In genomic region chr22:40332319-40332781, GRCh38 we compare ENCODE assay signal across 11 cellular contexts. TPM values are rescaled to one million over a fixed set of nuclear protein-coding genes. Genes with fewer than 3 reads are reported as not detected.
DNase-seq lines count a peak whose midpoint lies in the region; ATAC-seq and TF ChIP-seq lines count a peak whose summit lies in the region.
"Had no signal": no experiment of that assay in that cellular context is flagged by ENCODE, and none has a peak within 500 bp of the region (broad histone marks: within the 10 kb centered on the region; RNA-seq: fewer than 3 reads in every experiment).

No MANE protein-coding gene starts in this region.

- WGBS in smooth muscle cell (ENCODE audit: low lambda C conversion rate) = 37% methylated on average over 9 of the region's 9 CpGs

- H3K27me3 ChIP-seq in fibroblast of lung (ENCODE audit: control insufficient read depth, insufficient read depth, low read length) (no peaks in the 10 kb centered on the region), smooth muscle cell (ENCODE audit: low read depth) (no peaks in the 10 kb centered on the region)

- TF ChIP-seq CTCF in fibroblast of lung (conservative IDR thresholded peaks at IDR 0.05 in 1 of 2, IDR thresholded peaks at IDR 0.05 in 1 of 2; ENCODE audit: low read depth in 1 of 2, low read length in 2 of 2) (no peak), smooth muscle cell (IDR thresholded peaks at IDR 0.05; ENCODE audit: borderline replicate concordance, insufficient read depth, poor library complexity, severe bottlenecking) (no peak), GM13977 (IDR thresholded peaks at IDR 0.05; ENCODE audit: extremely low read depth, insufficient read depth, missing control alignments) (no peak)

- intact Hi-C loops in activated CD4-positive, alpha-beta T cell treated with anti-CD3 and anti-CD28 coated beads for 36 hours (cut with DNase I, micrococcal nuclease) = loop anchor here (2.0 to 5.0 kb wide), 2 partner anchors 56 to 155 kb away; partner anchors contain the start of gene TNRC6B (in 1 of the 2)

- H3K36me3 ChIP-seq in fibroblast of lung (ENCODE audit: control insufficient read depth, insufficient read depth, low read length) (peaks cover 3% of the 10 kb centered on the region), smooth muscle cell (ENCODE audit: low read depth) (no peaks in the 10 kb centered on the region)

- no peaks in the 10 kb centered on the region for H3K9me3 ChIP-seq in fibroblast of lung (ENCODE audit: control insufficient read depth, insufficient read depth, low read depth, low read length)
- no peaks in the 10 kb centered on the region for H3K9me3 ChIP-seq in smooth muscle cell (replicated peaks; ENCODE audit: low read depth)
- H3K9me3 ChIP-seq: lower lobe of right lung had no signal

- H3K4me1 Mint-ChIP-seq in activated CD4-positive, alpha-beta T cell treated with anti-CD3 and anti-CD28 coated beads for 36 hours = peaks cover 90% of the 10 kb centered on the region

- H2AFZ ChIP-seq in fibroblast of lung (ENCODE audit: low read length) = no peak overlapping the region
- H2AFZ ChIP-seq in smooth muscle cell (ENCODE audit: low read depth) = no peak overlapping the region

- peaks cover 3% of the 10 kb centered on the region for H3K4me1 ChIP-seq in fibroblast of lung (ENCODE audit: control insufficient read depth, extremely low read depth, insufficient read depth, low read length)
- peaks cover 10% of the 10 kb centered on the region for H3K4me1 ChIP-seq in smooth muscle cell (ENCODE audit: low read depth)

- H3K27ac Mint-ChIP-seq in activated CD4-positive, alpha-beta T cell treated with anti-CD3 and anti-CD28 coated beads for 36 hours = peak overlapping the region; percentile 84
- H3K27ac Mint-ChIP-seq in activated naive CD4-positive, alpha-beta T cell treated with anti-CD3 and anti-CD28 coated beads, Interleukin-2, amount 50 U/mL, for 72 hours = peak overlapping the region; percentile 18 to 65

- H3K27ac ChIP-seq in fibroblast of lung (ENCODE audit: insufficient read depth, low read length) (no peak overlapping the region), smooth muscle cell (ENCODE audit: low read depth) (no peak overlapping the region)
- H3K27ac ChIP-seq: lower lobe of right lung had no signal

- ATAC-seq in activated CD4-positive, alpha-beta T cell treated with anti-CD3 and anti-CD28 coated beads for 36 hours = peak; percentile 55
- peak; percentile 39 to 55 for ATAC-seq in activated naive CD4-positive, alpha-beta T cell treated with anti-CD3 and anti-CD28 coated beads, Interleukin-2, amount 50 U/mL, for 72 hours
- no peak for ATAC-seq in GM21786 (IDR thresholded peaks at IDR 0.05; ENCODE audit: unreplicated experiment)
- no peak for ATAC-seq in GM19397 (IDR thresholded peaks at IDR 0.05; ENCODE audit: unreplicated experiment)
- ATAC-seq: lower lobe of right lung had no signal

- H3K4me2 ChIP-seq in fibroblast of lung (ENCODE audit: extremely low read depth, insufficient read depth, low read length) (no peak overlapping the region), smooth muscle cell (peak overlapping the region; percentile 16)

- H3K9me3 Mint-ChIP-seq in activated CD4-positive, alpha-beta T cell treated with anti-CD3 and anti-CD28 coated beads for 36 hours (ENCODE audit: low read depth) = no peaks in the 10 kb centered on the region
- no peaks in the 10 kb centered on the region for H3K9me3 Mint-ChIP-seq in activated naive CD4-positive, alpha-beta T cell treated with anti-CD3 and anti-CD28 coated beads, Interleukin-2, amount 50 U/mL, for 72 hours

- POLR2A ChIA-PET in activated CD4-positive, alpha-beta T cell treated with anti-CD3 and anti-CD28 coated beads for 36 hours (lab: Charles Lee) = no interaction called here

- H3K79me2 ChIP-seq in fibroblast of lung (ENCODE audit: control insufficient read depth, insufficient read depth, low read length) (no peaks in the 10 kb centered on the region), smooth muscle cell (ENCODE audit: low read depth) (no peaks in the 10 kb centered on the region)

- H3K4me3 Mint-ChIP-seq in activated CD4-positive, alpha-beta T cell treated with anti-CD3 and anti-CD28 coated beads for 36 hours = peak overlapping the region; percentile 59

- no peaks in the 10 kb centered on the region for H3K27me3 Mint-ChIP-seq in activated CD4-positive, alpha-beta T cell treated with anti-CD3 and anti-CD28 coated beads for 36 hours

- peaks cover 7% of the 10 kb centered on the region for H3F3A ChIP-seq in smooth muscle cell (ENCODE audit: low read depth)

- peaks cover 1% of the 10 kb centered on the region for H3K36me3 Mint-ChIP-seq in activated CD4-positive, alpha-beta T cell treated with anti-CD3 and anti-CD28 coated beads for 36 hours (ENCODE audit: low read depth)
- peaks cover 0 to 6% of the 10 kb centered on the region in 2 donors for H3K36me3 Mint-ChIP-seq in activated naive CD4-positive, alpha-beta T cell treated with anti-CD3 and anti-CD28 coated beads, Interleukin-2, amount 50 U/mL, for 72 hours

- in situ Hi-C loops in GM13977 (cut with MboI; ENCODE audit: low pct_unique_long_range_greater_than_20kb, low sequenced_read_pairs, unreplicated experiment) = no loop called here

- H4K20me1 ChIP-seq in fibroblast of lung (ENCODE audit: control insufficient read depth, extremely low read depth, insufficient read depth, low read length) = no peaks in the 10 kb centered on the region
- peaks cover 5% of the 10 kb centered on the region for H4K20me1 ChIP-seq in smooth muscle cell (ENCODE audit: low read depth)

- H3K9ac ChIP-seq in fibroblast of lung (ENCODE audit: insufficient read depth, low read length) (no peak overlapping the region), smooth muscle cell (ENCODE audit: low read depth) (no peak overlapping the region)

- DNase-seq in activated CD4-positive, alpha-beta T cell treated with anti-CD3 and anti-CD28 coated beads for 36 hours = peak; percentile 37
- no peak for DNase-seq in activated CD4-positive, alpha-beta T cell treated with anti-CD3 and anti-CD28 coated beads, Interleukin-2, amount 50 U/mL, for 4 hours
- no peak for DNase-seq in activated naive CD4-positive, alpha-beta T cell treated with anti-CD3 and anti-CD28 coated beads, Interleukin-2, amount 50 U/mL, for 72 hours (ENCODE audit: low spot score in 2 of 2)
- DNase-seq in fibroblast of lung (ENCODE audit: low read depth in 2 of 2) (peak; percentile 72 to 76), smooth muscle cell (lab: John Stamatoyannopoulos, UW; ENCODE audit: unreplicated experiment) (no peak), GM13977 (ENCODE audit: low spot score) (no peak)
- DNase-seq: activated gamma-delta T cell, lower lobe of right lung, MV-4-11 had no signal

- no peak overlapping the region for H3K4me3 ChIP-seq in fibroblast of lung (replicated peaks in 1 of 4; ENCODE audit: control extremely low read depth in 1 of 4, insufficient read depth in 1 of 4, low read depth in 3 of 4, low read length in 4 of 4)
- no peak overlapping the region for H3K4me3 ChIP-seq in smooth muscle cell
- H3K4me3 ChIP-seq: lower lobe of right lung had no signal

- CTCF ChIA-PET in activated CD4-positive, alpha-beta T cell treated with anti-CD3 and anti-CD28 coated beads for 36 hours (lab: Charles Lee) = interaction anchor here (0.6 to 1.5 kb wide), 3 partner anchors 14 to 225 kb away, joined by 3 to 5 read pairs (median 4); partner anchors contain the start of gene ADSL

RNA-seq across cellular contexts. Expression of gene ADSL, which starts 13.9 kb away (rescaled TPM):
- total RNA-seq in activated CD4-positive, alpha-beta T cell treated with anti-CD3 and anti-CD28 coated beads for 36 hours = 100 to 1,000 TPM; 125 to 172 TPM
- total RNA-seq in activated naive CD4-positive, alpha-beta T cell treated with anti-CD3 and anti-CD28 coated beads, Interleukin-2, amount 50 U/mL, for 72 hours = 100 to 1,000 TPM in 1 of 2 donors, 10 to 100 TPM in 1; 97.4 to 135 TPM
- total RNA-seq in fibroblast of lung (67.0 and 92.7 TPM in 2 replicates), smooth muscle cell (65.1 and 77.1 TPM in 2 replicates)
- polyA plus RNA-seq in fibroblast of lung (89.8 and 112 TPM in 2 replicates), smooth muscle cell (45.9 and 50.1 TPM in 2 replicates)
- polyA plus RNA-seq in fibroblast of lung (2012) = 68.7 and 84.4 TPM in 2 replicates
- 51.1 and 77.8 TPM in 2 replicates for polyA minus RNA-seq in fibroblast of lung (ENCODE audit: low replicate concordance)

RNA-seq across cellular contexts. Expression of gene SGSM3, which starts 38.0 kb away (rescaled TPM):
- total RNA-seq in activated CD4-positive, alpha-beta T cell treated with anti-CD3 and anti-CD28 coated beads for 36 hours = 10 to 100 TPM; 52.7 to 53.4 TPM
- total RNA-seq in activated naive CD4-positive, alpha-beta T cell treated with anti-CD3 and anti-CD28 coated beads, Interleukin-2, amount 50 U/mL, for 72 hours = 10 to 100 TPM; 31.8 to 50.2 TPM
- 32.1 and 47.9 TPM in 2 replicates for total RNA-seq in fibroblast of lung
- 26.6 and 33.7 TPM in 2 replicates for polyA plus RNA-seq in fibroblast of lung
- 38.1 and 45.6 TPM in 2 replicates for polyA plus RNA-seq in fibroblast of lung (2012)
- polyA minus RNA-seq in fibroblast of lung (ENCODE audit: low replicate concordance) = 45.7 and 68.7 TPM in 2 replicates
- total RNA-seq in smooth muscle cell = 56.9 and 72.6 TPM in 2 replicates
- 98.0 and 117 TPM in 2 replicates for polyA plus RNA-seq in smooth muscle cell

Comparison
In these comparisons a context has a peak if more than half of its experiments do, and no peak if none do; other contexts are left out.
1. DNase-seq: peak in activated CD4-positive, alpha-beta T cell treated with anti-CD3 and anti-CD28 coated beads for 36 hours (single experiment) and fibroblast of lung (2 of 2); none in activated CD4-positive, alpha-beta T cell treated with anti-CD3 and anti-CD28 coated beads, Interleukin-2, amount 50 U/mL, for 4 hours (0 of 2), activated naive CD4-positive, alpha-beta T cell treated with anti-CD3 and anti-CD28 coated beads, Interleukin-2, amount 50 U/mL, for 72 hours (0 of 2), smooth muscle cell (single experiment) and GM13977 (single experiment).
2. ATAC-seq: peak in activated CD4-positive, alpha-beta T cell treated with anti-CD3 and anti-CD28 coated beads for 36 hours (single experiment) and activated naive CD4-positive, alpha-beta T cell treated with anti-CD3 and anti-CD28 coated beads, Interleukin-2, amount 50 U/mL, for 72 hours (2 of 2); none in GM21786 (single experiment) and GM19397 (single experiment).